2 cellular contexts compared by ENCODE assay signal in genomic region chr9:77152289-77152688, GRCh38.
TF ChIP-seq lines count a peak whose summit lies in the region.

No MANE protein-coding gene starts in this region.

TF ChIP-seq in HepG2, 621 proteins besides CTCF, POLR2A, EP300 and RAD21:
- no peak for TF ChIP-seq FOSL2 (CRISPR knock-in tag; IDR thresholded peaks at IDR 0.05)
- peak; percentile 56 to 82; a peak in 3 of 4 replicates for TF ChIP-seq MAFK (conservative IDR thresholded peaks at IDR 0.05 in 1 of 2, IDR thresholded peaks at IDR 0.05 in 1 of 2; ENCODE audit: low read length in 2 of 2)
- TF ChIP-seq PLRG1 (conservative IDR thresholded peaks at IDR 0.05): no peak
- TF ChIP-seq MAFF (IDR thresholded peaks at IDR 0.05; ENCODE audit: low read depth, low read length): peak; percentile 63

TF ChIP-seq in IMR-90, 13 proteins besides CTCF, POLR2A, EP300 and RAD21:
- no peak for TF ChIP-seq USF2 (IDR thresholded peaks at IDR 0.05; ENCODE audit: low read depth, low read length)
- peak; percentile 62 for TF ChIP-seq MAFK (IDR thresholded peaks at IDR 0.05; ENCODE audit: low read depth, low read length)
- TF ChIP-seq FOS (IDR thresholded peaks at IDR 0.05; ENCODE audit: low read depth, low read length): no peak
- no peak for TF ChIP-seq CEBPB (IDR thresholded peaks at IDR 0.05; ENCODE audit: low read depth, low read length)
- no peak for TF ChIP-seq RCOR1 (IDR thresholded peaks at IDR 0.05; ENCODE audit: insufficient replicate concordance, low read length)
- no peak for TF ChIP-seq MXI1 (IDR thresholded peaks at IDR 0.05; ENCODE audit: borderline replicate concordance, low read depth, low read length)
